In genomic region chr6:161257778-161258457, GRCh38 we compare ENCODE assay signal across 14 cellular contexts. TPM values are rescaled to one million over a fixed set of nuclear protein-coding genes. Genes with fewer than 3 reads are reported as not detected.
A peak's percentile ranks its signal among the peaks of the same experiment; 100 is the strongest.
DNase-seq lines count a peak whose midpoint lies in the region; ATAC-seq, FAIRE-seq and TF ChIP-seq lines count a peak whose summit lies in the region.
"Had no signal": no experiment of that assay in that cellular context is flagged by ENCODE, and none has a peak within 500 bp of the region (broad histone marks: within the 10 kb centered on the region; RNA-seq: fewer than 3 reads in every experiment).

No MANE protein-coding gene starts in this region.

- ATAC-seq in mucosa of descending colon = peak; percentile 74

- H3K27ac ChIP-seq in AG04450 (ENCODE audit: low read depth, low read length) = peak overlapping the region; percentile 65
- H3K27ac ChIP-seq in effector memory CD4-positive, alpha-beta T cell (ENCODE audit: insufficient read depth, low read length, poor library complexity, severe bottlenecking) = no peak overlapping the region
- H3K27ac ChIP-seq: cardiac muscle cell had no signal

- CTCF ChIA-PET in AG04450 (lab: Charles Lee) = interaction anchor here (1.2 kb wide), 1 partner anchor 327 kb away, joined by 3 read pairs; no protein-coding TSS in a partner anchor

- H3K9me3 ChIP-seq in AG04450 (ENCODE audit: control insufficient read depth, insufficient read depth, low read length) (no peaks in the 10 kb centered on the region), mucosa of descending colon (no peaks in the 10 kb centered on the region)
- no peaks in the 10 kb centered on the region for H3K9me3 ChIP-seq in effector memory CD4-positive, alpha-beta T cell (ENCODE audit: control insufficient read depth, low read length)

- H3K27me3 ChIP-seq in AG04450 (ENCODE audit: control insufficient read depth, insufficient read depth, low read length) = no peaks in the 10 kb centered on the region
- H3K27me3 ChIP-seq in effector memory CD4-positive, alpha-beta T cell (replicated peaks; ENCODE audit: control insufficient read depth, insufficient read depth, low read length, poor library complexity, severe bottlenecking) = no peaks in the 10 kb centered on the region
- H3K27me3 ChIP-seq: cardiac muscle cell had no signal

- FAIRE-seq in HTR-8/SVneo (lab: Jason Lieb, UNC) = no peak

- H3K36me3 Mint-ChIP-seq in progenitor cell of endocrine pancreas (ENCODE audit: insufficient read depth) = peaks cover 15% of the 10 kb centered on the region
- H3K36me3 Mint-ChIP-seq: activated CD4-positive, alpha-beta memory T cell treated with anti-CD3 and anti-CD28 coated beads for 36 hours had no signal

- H3K36me3 ChIP-seq in mucosa of descending colon (ENCODE audit: low read depth) = no peaks in the 10 kb centered on the region
- H3K36me3 ChIP-seq in effector memory CD4-positive, alpha-beta T cell (ENCODE audit: control insufficient read depth, insufficient read depth, low read length) = no peaks in the 10 kb centered on the region
- H3K36me3 ChIP-seq: cardiac muscle cell had no signal

- H3K4me3 Mint-ChIP-seq in progenitor cell of endocrine pancreas (ENCODE audit: low read depth) = no peak overlapping the region
- H3K4me3 Mint-ChIP-seq: activated CD4-positive, alpha-beta memory T cell treated with anti-CD3 and anti-CD28 coated beads for 36 hours had no signal

- H3K27ac Mint-ChIP-seq in progenitor cell of endocrine pancreas = no peak overlapping the region
- H3K27ac Mint-ChIP-seq: activated CD4-positive, alpha-beta memory T cell treated with anti-CD3 and anti-CD28 coated beads for 36 hours had no signal

- H3K4me3 ChIP-seq in AG04450 (ENCODE audit: low read depth, low read length) (peak overlapping the region; percentile 2; the same call in 1 of the 2 replicates), cardiac fibroblast (replicated peaks in 1 of 2; ENCODE audit: low read depth in 2 of 2, low read length in 2 of 2) (no peak overlapping the region), mucosa of descending colon (no peak overlapping the region)
- H3K4me3 ChIP-seq in effector memory CD4-positive, alpha-beta T cell (ENCODE audit: insufficient read depth, low read depth, low read length, poor library complexity, severe bottlenecking) = no peak overlapping the region
- H3K4me3 ChIP-seq: cardiac muscle cell had no signal

- intact Hi-C loops in mucosa of descending colon (cut with DNase I, micrococcal nuclease) = no loop called here

- DNase-seq in AG04450 (ENCODE audit: low read depth, low spot score) = peak; percentile 92
- peak; percentile 61 for DNase-seq in LHCN-M2 (ENCODE audit: low read depth)
- peak; percentile 86 to 91 for DNase-seq in cardiac fibroblast (ENCODE audit: low read depth in 2 of 2)
- DNase-seq in mucosa of descending colon = peak in 1 of 3 donors; percentile 12
- DNase-seq in progenitor cell of endocrine pancreas (ENCODE audit: low spot score, unreplicated experiment) = no peak
- no peak for DNase-seq in NCI-H510A (lab: John Stamatoyannopoulos, UW)
- DNase-seq in HTR-8/SVneo (ENCODE audit: insufficient read length, low spot score) = no peak
- DNase-seq in effector memory CD4-positive, alpha-beta T cell = no peak
- DNase-seq: activated CD4-positive, alpha-beta memory T cell treated with anti-CD3 and anti-CD28 coated beads for 36 hours; GOT3; NCI-H2081; nucleus accumbens; SHP77 treated with DMSO at 0.1 percent for 48 hours had no signal

- TF ChIP-seq CTCF in AG04450 (IDR thresholded peaks at IDR 0.05; ENCODE audit: low read depth, low read length) (no peak), cardiac fibroblast (IDR thresholded peaks at IDR 0.05; ENCODE audit: low read depth, low read length) (no peak), mucosa of descending colon (IDR thresholded peaks at IDR 0.05) (no peak), progenitor cell of endocrine pancreas (IDR thresholded peaks at IDR 0.05; ENCODE audit: unreplicated experiment) (no peak)

- no peaks in the 10 kb centered on the region for H3K9me3 Mint-ChIP-seq in progenitor cell of endocrine pancreas (ENCODE audit: low read depth)
- H3K9me3 Mint-ChIP-seq: activated CD4-positive, alpha-beta memory T cell treated with anti-CD3 and anti-CD28 coated beads for 36 hours had no signal

- H3K4me1 Mint-ChIP-seq in progenitor cell of endocrine pancreas (ENCODE audit: low read depth) = peaks cover 14% of the 10 kb centered on the region

- no peaks in the 10 kb centered on the region for H3K4me1 ChIP-seq in mucosa of descending colon (ENCODE audit: low read depth)
- H3K4me1 ChIP-seq in effector memory CD4-positive, alpha-beta T cell (ENCODE audit: control insufficient read depth, insufficient read depth, low read length, poor library complexity, severe bottlenecking) = no peaks in the 10 kb centered on the region

- POLR2A ChIA-PET in AG04450 (lab: Yijun Ruan, JAX) = no interaction called here

- H3K27me3 Mint-ChIP-seq in progenitor cell of endocrine pancreas = no peaks in the 10 kb centered on the region
- H3K27me3 Mint-ChIP-seq: activated CD4-positive, alpha-beta memory T cell treated with anti-CD3 and anti-CD28 coated beads for 36 hours had no signal

RNA-seq across cellular contexts. Expression of gene AGPAT4, which starts 15.9 kb away (rescaled TPM):
- polyA plus RNA-seq in AG04450 (2011; rRNA removed) = 7.8 and 10.0 TPM in 2 replicates
- polyA minus RNA-seq in AG04450 (2011; rRNA and poly(A)+ RNA removed) = 11.9 and 21.1 TPM in 2 replicates
- 2.3 and 5.7 TPM in 2 replicates for total RNA-seq in LHCN-M2 (2014; rRNA removed)
- polyA plus RNA-seq in LHCN-M2 (2012) = 2.4 TPM
- total RNA-seq in mucosa of descending colon = 10 to 100 TPM in 1 of 3 donors, 1 to 10 TPM in 2; 6.5 to 12.3 (median 7.3) TPM
- 43.7 and 44.2 TPM in 2 replicates for total RNA-seq in progenitor cell of endocrine pancreas

Comparison
In these comparisons a context has a peak if more than half of its experiments do, and no peak if none do; other contexts are left out.
1. DNase-seq: peak in AG04450 (single experiment), LHCN-M2 (single experiment) and cardiac fibroblast (2 of 2); none in progenitor cell of endocrine pancreas (single experiment), NCI-H510A (single experiment), HTR-8/SVneo (single experiment) and effector memory CD4-positive, alpha-beta T cell (0 of 3).